ENCODE assay signal across 37 cellular contexts in genomic region chr1:241698177-241698576, GRCh38. TPM values are rescaled to one million over a fixed set of nuclear protein-coding genes. Genes with fewer than 3 reads are reported as not detected.
"Had no signal": no experiment of that assay in that cellular context is flagged by ENCODE, and none has a peak within 500 bp of the region (broad histone marks: within the 10 kb centered on the region; RNA-seq: fewer than 3 reads in every experiment).

No MANE protein-coding gene starts in this region.

- H3K36me3 ChIP-seq: adrenal gland, ascending aorta, brain microvascular endothelial cell, breast epithelium, cardiac muscle cell had no signal

- H3K27ac ChIP-seq: adrenal gland, ascending aorta, body of pancreas, brain microvascular endothelial cell, breast epithelium, cardiac muscle cell had no signal

- FAIRE-seq: astrocyte, bronchial epithelial cell had no signal

- H3K4me1 ChIP-seq: body of pancreas, breast epithelium had no signal

- DNase-seq: activated effector memory CD4-positive, alpha-beta T cell treated with anti-CD3 and anti-CD28 coated beads, Interleukin-2, amount 50 U/mL, for 16 hours; activated effector memory CD4-positive, alpha-beta T cell treated with Interleukin-2 at 50 U/mL for 16 hours; activated gamma-delta T cell; activated gamma-delta T cell treated with Interleukin-2 at 50 U/mL for 16 hours; activated naive CD4-positive, alpha-beta T cell; activated naive CD4-positive, alpha-beta T cell treated with anti-CD3 and anti-CD28 coated beads for 36 hours; activated naive CD4-positive, alpha-beta T cell treated with anti-CD3 and anti-CD28 coated beads, Interleukin-2, amount 10 ng/mL, durations not matched to agents 7 days and 5 days; activated naive CD4-positive, alpha-beta T cell treated with anti-CD3 and anti-CD28 coated beads, Interleukin-2, amount 50 U/mL, for 16 hours; activated naive CD4-positive, alpha-beta T cell treated with Interleukin-2 at 50 U/mL for 16 hours; activated naive CD8-positive, alpha-beta T cell treated with anti-CD3 and anti-CD28 coated beads for 36 hours; activated naive CD8-positive, alpha-beta T cell treated with anti-CD3 and anti-CD28 coated beads, Interleukin-2, amount 10 ng/mL, durations not matched to agents 7 days and 5 days; activated naive CD8-positive, alpha-beta T cell treated with anti-CD3 and anti-CD28 coated beads, Interleukin-2, amount 50 U/mL, for 24 hours; activated T-cell treated with anti-CD3 and anti-CD28 coated beads, Interleukin-2, amount 50 U/mL, for 4 hours; activated T-cell treated with anti-CD3 and anti-CD28 coated beads, Interleukin-2, amount 50 U/mL, for 48 hours; activated T-cell treated with anti-CD3 and anti-CD28 coated beads, Interleukin-2, amount 50 U/mL, for 72 hours; adrenal gland; amniotic stem cell; amygdala; anterior cingulate cortex; aorta; body of pancreas; brain microvascular endothelial cell; caudate nucleus; central memory CD4-positive, alpha-beta T cell; cerebellar nuclear complex had no signal

- H3K27me3 ChIP-seq: adrenal gland, ascending aorta, body of pancreas, brain microvascular endothelial cell, breast epithelium, cardiac muscle cell had no signal

- ATAC-seq: activated naive CD4-positive, alpha-beta T cell treated with anti-CD3 and anti-CD28 coated beads, Interleukin-2, amount 50 U/mL, for 72 hours; activated naive CD8-positive, alpha-beta T cell treated with anti-CD3 and anti-CD28 coated beads, Interleukin-2, amount 50 U/mL, for 24 hours; activated T-cell treated with anti-CD3 and anti-CD28 coated beads, Interleukin-2, amount 50 U/mL, for 4 hours; activated T-cell treated with anti-CD3 and anti-CD28 coated beads, Interleukin-2, amount 50 U/mL, for 72 hours; activated T-helper 17 cell treated with anti-CD3 and anti-CD28 coated beads, Interleukin-2, amount 50 U/mL, for 72 hours; body of pancreas had no signal

- H3K9me3 ChIP-seq: adrenal gland, ascending aorta, body of pancreas, breast epithelium had no signal

- H3K4me3 ChIP-seq: adrenal gland, ascending aorta, body of pancreas, breast epithelium, cardiac muscle cell had no signal

RNA-seq across cellular contexts. Expression of gene WDR64, which starts 46.1 kb away (rescaled TPM):
- total RNA-seq: activated naive CD4-positive, alpha-beta T cell treated with anti-CD3 and anti-CD28 coated beads for 36 hours; activated naive CD4-positive, alpha-beta T cell treated with anti-CD3 and anti-CD28 coated beads, Interleukin-2, amount 50 U/mL, for 72 hours; activated T-helper 1 cell treated with anti-CD3 and anti-CD28 coated beads, Interleukin-12 subunit alpha, Interleukin-12 subunit beta, Interleukin-2, Interleukin-4 antibody, amounts not matched to agents 30 ng/mL and 10 ng/mL and 1 ng/mL, durations not matched to agents 14 hours and 24 hours and 36 hours; activated T-helper 17 cell treated with anti-CD3 and anti-CD28 coated beads, Interleukin-2, amount 50 U/mL, for 72 hours; activated T-helper 2 cell treated with anti-CD3 and anti-CD28 coated beads, Interferon-gamma antibody, Interleukin-2, Interleukin-4, amounts not matched to agents 10 μg/mL and 5 μg/mL and 100 μg/mL, durations not matched to agents 14 hours and 24 hours and 36 hours; aorta; ascending aorta; astrocyte; body of pancreas; breast epithelium; bronchial epithelial cell; cardiac muscle cell; cardiac septum; cerebellum had no signal
- polyA plus RNA-seq: adipose tissue, aorta, cardiac muscle cell had no signal
